ENCODE assay signal across 7 cellular contexts in genomic region chr17:80773243-80773991, GRCh38.
DNase-seq lines count a peak whose midpoint lies in the region; ATAC-seq and TF ChIP-seq lines count a peak whose summit lies in the region.

No MANE protein-coding gene starts in this region.

- ATAC-seq in sciatic nerve (peak; percentile 71), HG03521 (IDR thresholded peaks at IDR 0.05; ENCODE audit: unreplicated experiment) (no peak)

- H3K4me3 ChIP-seq in H7 (ENCODE audit: insufficient read depth, low read depth, low read length) (no peak overlapping the region), fibroblast of the aortic adventitia (ENCODE audit: low read depth, low read length) (no peak overlapping the region)

- H3K27me3 ChIP-seq in H7 (ENCODE audit: control insufficient read depth, insufficient read depth, low read length) = no peaks in the 10 kb centered on the region

- TF ChIP-seq CTCF in fibroblast of the aortic adventitia (IDR thresholded peaks at IDR 0.05; ENCODE audit: insufficient read depth, low read length) = no peak

- DNase-seq in H7 (peak; percentile 78), RPMI7951 (ENCODE audit: low read depth) (peak; percentile 82), fibroblast of the aortic adventitia (ENCODE audit: low read depth) (peak; percentile 18), sciatic nerve (ENCODE audit: low spot score) (peak; percentile 47), SKM-1 treated with dmso at 0.1 percent for 144 hours (lab: John Stamatoyannopoulos, UW; ENCODE audit: unreplicated experiment) (no peak), NCI-H2107 (lab: John Stamatoyannopoulos, UW) (no peak)

- no peaks in the 10 kb centered on the region; the same call in 1 of the 2 replicates for H3K36me3 ChIP-seq in H7 (replicated peaks; ENCODE audit: control insufficient read depth, insufficient read depth, low read length)

- intact Hi-C loops in sciatic nerve (cut with DNase I) = no loop called here

Comparison
In these comparisons a context has a peak if more than half of its experiments do, and no peak if none do; other contexts are left out.
1. DNase-seq: peak in H7 (single experiment), RPMI7951 (single experiment), fibroblast of the aortic adventitia (single experiment) and sciatic nerve (single experiment); none in SKM-1 treated with dmso at 0.1 percent for 144 hours (single experiment) and NCI-H2107 (single experiment).